In genomic region chr16:46927273-46927672, GRCh38 we compare ENCODE assay signal across 21 cellular contexts. TPM values are rescaled to one million over a fixed set of nuclear protein-coding genes. Genes with fewer than 3 reads are reported as not detected.
A peak's percentile ranks its signal among the peaks of the same experiment; 100 is the strongest.
DNase-seq lines count a peak whose midpoint lies in the region; ATAC-seq and TF ChIP-seq lines count a peak whose summit lies in the region.
"Had no signal": no experiment of that assay in that cellular context is flagged by ENCODE, and none has a peak within 500 bp of the region (broad histone marks: within the 10 kb centered on the region; RNA-seq: fewer than 3 reads in every experiment).

No MANE protein-coding gene starts in this region.

- H3K4me1 ChIP-seq in heart right ventricle: peaks cover 0 to 18% (median 5%) of the 10 kb centered on the region in 9 donors
- peaks cover 0 to 8% (median 2%) of the 10 kb centered on the region in 3 donors for H3K4me1 ChIP-seq in gastroesophageal sphincter

- H3K27ac ChIP-seq in angular gyrus (ENCODE audit: low read depth, low read length): peak overlapping the region; percentile 67
- H3K27ac ChIP-seq in heart right ventricle: peak overlapping the region in 2 of 10 donors; percentile 12 to 42
- no peak overlapping the region for H3K27ac ChIP-seq in gastroesophageal sphincter
- H3K27ac ChIP-seq: Peyer's patch, SK-N-MC had no signal

- intact Hi-C loops in heart right ventricle (cut with DNase I): loop anchor here in 3 of 10 donors (5.0 kb wide), 2 partner anchors 70 to 75 kb away; no protein-coding TSS in a partner anchor

- TF ChIP-seq EP300 in gastroesophageal sphincter (IDR thresholded peaks at IDR 0.05): no peak

- no peak for TF ChIP-seq POLR2A in gastroesophageal sphincter (IDR thresholded peaks at IDR 0.05)

- H3K4me3 ChIP-seq in heart right ventricle (no peak overlapping the region), gastroesophageal sphincter (no peak overlapping the region)
- H3K4me3 ChIP-seq: GM23338, Peyer's patch, SK-N-MC had no signal

- ATAC-seq in heart right ventricle (peak in 7 of 8 donors; percentile 48 to 90 (median 67)), gastroesophageal sphincter (no peak)
- no peak for ATAC-seq in stimulated activated effector memory CD8-positive, alpha-beta T cell treated with anti-CD3 and anti-CD28 coated beads, Interleukin-12 subunit alpha, Interleukin-12 subunit beta, amount 100 ng/mL, for 72 hours
- ATAC-seq in natural killer cell treated with Interleukin-12 subunit alpha and Interleukin-12 subunit beta and Interleukin-15 and Interleukin-18, amount 100 ng/mL, for 72 hours: no peak
- ATAC-seq: GM23338, HCT116 had no signal

- DNase-seq in heart right ventricle (peak in 1 of 2 donors; percentile 47), mesothelial cell of epicardium (ENCODE audit: low spot score in 2 of 2, unreplicated experiment in 2 of 2) (no peak), NCI-H1436 (lab: John Stamatoyannopoulos, UW) (no peak)
- DNase-seq in stimulated activated effector memory CD8-positive, alpha-beta T cell treated with anti-CD3 and anti-CD28 coated beads, Interleukin-12 subunit alpha, Interleukin-12 subunit beta, amount 100 ng/mL, for 72 hours (ENCODE audit: low spot score in 2 of 2): no peak
- DNase-seq in natural killer cell treated with Interleukin-12 subunit alpha and Interleukin-12 subunit beta and Interleukin-15 and Interleukin-18, amount 100 ng/mL, for 72 hours (ENCODE audit: low spot score): no peak
- DNase-seq: ACHN, COR-L47, DMS 273 treated with DMSO at 0.1 percent for 48 hours, DND-41, MM.1S, NCI-H1092, NCI-H146, NCI-H2029 treated with DMSO at 0.1 percent for 48 hours, NCI-H446 treated with DMSO at 0.1 percent for 48 hours, Peyer's patch, SHP77 had no signal

- H3K4me1 Mint-ChIP-seq in mesothelial cell of epicardium: peaks cover 3% of the 10 kb centered on the region
- peaks cover 10% of the 10 kb centered on the region for H3K4me1 Mint-ChIP-seq in stimulated activated effector memory CD8-positive, alpha-beta T cell treated with anti-CD3 and anti-CD28 coated beads, Interleukin-12 subunit alpha, Interleukin-12 subunit beta, amount 100 ng/mL, for 72 hours
- no peaks in the 10 kb centered on the region for H3K4me1 Mint-ChIP-seq in natural killer cell treated with Interleukin-12 subunit alpha and Interleukin-12 subunit beta and Interleukin-15 and Interleukin-18, amount 100 ng/mL, for 72 hours (ENCODE audit: low read depth in 2 of 2)

- peak overlapping the region; percentile 37 for H3K27ac Mint-ChIP-seq in mesothelial cell of epicardium
- H3K27ac Mint-ChIP-seq in stimulated activated effector memory CD8-positive, alpha-beta T cell treated with anti-CD3 and anti-CD28 coated beads, Interleukin-12 subunit alpha, Interleukin-12 subunit beta, amount 100 ng/mL, for 72 hours: peak overlapping the region; percentile 26
- H3K27ac Mint-ChIP-seq in natural killer cell treated with Interleukin-12 subunit alpha and Interleukin-12 subunit beta and Interleukin-15 and Interleukin-18, amount 100 ng/mL, for 72 hours: peak overlapping the region in 1 of 2 donors; percentile 43
- H3K27ac Mint-ChIP-seq: GM23338 had no signal

- no peaks in the 10 kb centered on the region for H3K9me3 Mint-ChIP-seq in mesothelial cell of epicardium
- no peaks in the 10 kb centered on the region for H3K9me3 Mint-ChIP-seq in stimulated activated effector memory CD8-positive, alpha-beta T cell treated with anti-CD3 and anti-CD28 coated beads, Interleukin-12 subunit alpha, Interleukin-12 subunit beta, amount 100 ng/mL, for 72 hours
- H3K9me3 Mint-ChIP-seq in natural killer cell treated with Interleukin-12 subunit alpha and Interleukin-12 subunit beta and Interleukin-15 and Interleukin-18, amount 100 ng/mL, for 72 hours: no peaks in the 10 kb centered on the region
- H3K9me3 Mint-ChIP-seq: GM23338 had no signal

- TF ChIP-seq CTCF in heart right ventricle (IDR thresholded peaks at IDR 0.05) (no peak), mesothelial cell of epicardium (IDR thresholded peaks at IDR 0.05; ENCODE audit: unreplicated experiment) (no peak), gastroesophageal sphincter (IDR thresholded peaks at IDR 0.05) (no peak)

- H3K27me3 ChIP-seq in heart right ventricle: no peaks in the 10 kb centered on the region
- no peaks in the 10 kb centered on the region for H3K27me3 ChIP-seq in gastroesophageal sphincter
- H3K27me3 ChIP-seq: Peyer's patch had no signal

- WGBS in heart right ventricle, 2 donors: 77 to 78% methylated on average over 8 of the region's 8 CpGs
- WGBS in gastroesophageal sphincter (ENCODE audit: low coverage in 1 of 2), 2 donors: 80 to 96% methylated on average over 1 to 4 of the region's 8 CpGs

- H3K27me3 Mint-ChIP-seq in mesothelial cell of epicardium (ENCODE audit: low read depth): no peaks in the 10 kb centered on the region
- H3K27me3 Mint-ChIP-seq in natural killer cell treated with Interleukin-12 subunit alpha and Interleukin-12 subunit beta and Interleukin-15 and Interleukin-18, amount 100 ng/mL, for 72 hours: no peaks in the 10 kb centered on the region

- H3K9me3 ChIP-seq in heart right ventricle: no peaks in the 10 kb centered on the region
- no peaks in the 10 kb centered on the region for H3K9me3 ChIP-seq in gastroesophageal sphincter
- H3K9me3 ChIP-seq: Peyer's patch had no signal

- H3K36me3 ChIP-seq in heart right ventricle: peaks cover 0 to 35% (median 0%) of the 10 kb centered on the region in 9 donors
- peaks cover 0 to 62% of the 10 kb centered on the region in 2 donors for H3K36me3 ChIP-seq in gastroesophageal sphincter

- H3K4me3 Mint-ChIP-seq in mesothelial cell of epicardium: no peak overlapping the region
- H3K4me3 Mint-ChIP-seq in stimulated activated effector memory CD8-positive, alpha-beta T cell treated with anti-CD3 and anti-CD28 coated beads, Interleukin-12 subunit alpha, Interleukin-12 subunit beta, amount 100 ng/mL, for 72 hours: no peak overlapping the region
- no peak overlapping the region for H3K4me3 Mint-ChIP-seq in natural killer cell treated with Interleukin-12 subunit alpha and Interleukin-12 subunit beta and Interleukin-15 and Interleukin-18, amount 100 ng/mL, for 72 hours
- H3K4me3 Mint-ChIP-seq: GM23338 had no signal

- peaks cover 25% of the 10 kb centered on the region for H3K36me3 Mint-ChIP-seq in mesothelial cell of epicardium
- H3K36me3 Mint-ChIP-seq in stimulated activated effector memory CD8-positive, alpha-beta T cell treated with anti-CD3 and anti-CD28 coated beads, Interleukin-12 subunit alpha, Interleukin-12 subunit beta, amount 100 ng/mL, for 72 hours: peaks cover 60% of the 10 kb centered on the region
- no peaks in the 10 kb centered on the region for H3K36me3 Mint-ChIP-seq in natural killer cell treated with Interleukin-12 subunit alpha and Interleukin-12 subunit beta and Interleukin-15 and Interleukin-18, amount 100 ng/mL, for 72 hours

RNA-seq across cellular contexts. Expression of gene GPT2, which starts 43.1 kb away (rescaled TPM):
- total RNA-seq in heart right ventricle: 10 to 100 TPM in 9 of 10 donors, 1 to 10 TPM in 1; 8.6 to 23.7 (median 18.7) TPM
- 1 to 10 TPM; 6.7 to 8.0 TPM for polyA plus RNA-seq in heart right ventricle
- total RNA-seq in mesothelial cell of epicardium: 28.0 to 35.0 TPM (median 30.6 TPM) in 3 replicates
- 10 to 100 TPM; 10.0 to 10.4 TPM for total RNA-seq in natural killer cell treated with Interleukin-12 subunit alpha and Interleukin-12 subunit beta and Interleukin-15 and Interleukin-18, amount 100 ng/mL, for 72 hours
- 1 to 10 TPM; 3.8 to 8.6 (median 5.4) TPM for total RNA-seq in gastroesophageal sphincter

RNA-seq across cellular contexts. Expression of gene DNAJA2, which starts 46.2 kb away (rescaled TPM):
- total RNA-seq in heart right ventricle (100 to 1,000 TPM in 1 of 10 donors, 10 to 100 TPM in 9; 74.8 to 107 (median 92.3) TPM), mesothelial cell of epicardium (65.9 to 68.5 TPM (median 66.9 TPM) in 3 replicates), gastroesophageal sphincter (10 to 100 TPM; 65.7 to 97.0 (median 72.0) TPM)
- polyA plus RNA-seq in heart right ventricle: 10 to 100 TPM; 47.3 to 52.6 TPM
- total RNA-seq in natural killer cell treated with Interleukin-12 subunit alpha and Interleukin-12 subunit beta and Interleukin-15 and Interleukin-18, amount 100 ng/mL, for 72 hours: 10 to 100 TPM; 54.0 to 58.4 TPM

Comparison
In these comparisons a context has a peak if more than half of its experiments do, and no peak if none do; other contexts are left out.
1. ATAC-seq: peak in heart right ventricle (7 of 8); none in stimulated activated effector memory CD8-positive, alpha-beta T cell treated with anti-CD3 and anti-CD28 coated beads, Interleukin-12 subunit alpha, Interleukin-12 subunit beta, amount 100 ng/mL, for 72 hours (single experiment), natural killer cell treated with Interleukin-12 subunit alpha and Interleukin-12 subunit beta and Interleukin-15 and Interleukin-18, amount 100 ng/mL, for 72 hours (0 of 2) and gastroesophageal sphincter (single experiment).